Comparison of ENCODE assay signal across 8 cellular contexts in the genomic region with DNA sequence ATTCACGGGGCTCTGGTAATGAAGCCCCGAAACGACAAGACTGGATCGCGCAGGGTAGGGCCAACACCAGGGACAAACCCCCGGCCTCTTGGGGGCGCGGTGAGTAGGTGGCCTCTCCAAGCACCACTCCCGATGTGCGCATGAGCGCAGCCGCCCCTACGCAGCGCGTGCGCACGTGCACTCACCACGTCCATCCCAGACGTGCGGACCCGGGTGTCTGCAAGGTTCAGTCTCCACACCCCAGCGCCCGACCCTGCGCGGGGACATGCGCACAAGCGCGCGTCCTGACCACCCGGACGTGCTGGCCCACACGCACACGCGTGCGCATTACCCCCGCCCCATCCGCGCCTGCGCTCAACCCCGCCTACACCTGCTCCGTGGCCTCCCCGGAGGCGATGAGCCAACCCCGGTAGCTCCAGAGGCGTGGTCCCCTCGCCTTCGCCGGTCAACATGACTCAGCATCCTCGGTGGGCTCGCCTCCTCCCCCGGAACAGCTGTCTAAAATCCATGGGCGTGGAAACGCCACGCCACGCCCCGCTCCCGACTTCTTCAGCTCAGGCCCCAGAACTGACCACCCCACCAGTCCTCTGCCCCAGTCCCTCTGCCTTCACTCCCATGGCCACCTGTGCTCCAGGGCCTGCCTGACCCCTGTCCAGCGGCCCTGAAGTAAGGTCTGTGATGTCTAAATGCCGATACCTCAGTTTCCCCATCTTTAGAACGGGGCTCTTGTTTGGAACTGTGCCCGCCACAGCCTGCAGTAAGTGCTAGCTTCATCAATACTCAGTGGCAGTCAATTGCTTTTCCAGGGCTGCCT. TPM values are rescaled to one million over a fixed set of nuclear protein-coding genes. Genes with fewer than 3 reads are reported as not detected.
DNase-seq lines count a peak whose midpoint lies in the region; ATAC-seq and TF ChIP-seq lines count a peak whose summit lies in the region.

No MANE protein-coding gene starts in this region.

- H3K27me3 ChIP-seq in thymus (ENCODE audit: control insufficient read depth, insufficient read depth), result no peaks in the 10 kb centered on the region

- H3K9me3 ChIP-seq in thymus (ENCODE audit: control insufficient read depth), result no peaks in the 10 kb centered on the region

- peak overlapping the region; percentile 89 for H3K4me3 Mint-ChIP-seq in activated naive CD4-positive, alpha-beta T cell treated with anti-CD3 and anti-CD28 coated beads, Interleukin-2, amount 50 U/mL, for 24 hours
- peak overlapping the region; percentile 81 for H3K4me3 Mint-ChIP-seq in glutamatergic neuron (ENCODE audit: unreplicated experiment)
- H3K4me3 Mint-ChIP-seq in osteocyte (ENCODE audit: unreplicated experiment), result peak overlapping the region; percentile 75

- peak overlapping the region; percentile 98 for H3K27ac Mint-ChIP-seq in activated naive CD4-positive, alpha-beta T cell treated with anti-CD3 and anti-CD28 coated beads, Interleukin-2, amount 50 U/mL, for 24 hours
- peak overlapping the region; percentile 92 for H3K27ac Mint-ChIP-seq in glutamatergic neuron (ENCODE audit: unreplicated experiment)
- peak overlapping the region; percentile 91 for H3K27ac Mint-ChIP-seq in osteocyte (ENCODE audit: unreplicated experiment)

- H3K36me3 ChIP-seq in thymus (ENCODE audit: control insufficient read depth, insufficient read depth), result peaks cover 9% of the 10 kb centered on the region

- H3K4me1 ChIP-seq in thymus (ENCODE audit: control insufficient read depth, insufficient read depth, low read length), result peaks cover 13% of the 10 kb centered on the region

- TF ChIP-seq POLR2A in GM10847 (IDR thresholded peaks at IDR 0.05; ENCODE audit: extremely low read depth, insufficient read length), result peak; percentile 50
- peak; percentile 28 for TF ChIP-seq POLR2A in NB4 (IDR thresholded peaks at IDR 0.05; ENCODE audit: extremely low read depth, insufficient read length)

- 6% methylated on average over 61 of the region's 61 CpGs for WGBS in thymus

- DNase-seq in NB4 (ENCODE audit: low read depth) (peak; percentile 97), SK-N-DZ (ENCODE audit: low spot score) (peak; percentile 98), glutamatergic neuron (peak; percentile 96), osteocyte (ENCODE audit: extremely low spot score, unreplicated experiment) (peak; percentile 98)

- TF ChIP-seq CTCF in NB4 (IDR thresholded peaks at IDR 0.05; ENCODE audit: low read depth, low read length), result peak; percentile 55
- TF ChIP-seq CTCF in glutamatergic neuron (IDR thresholded peaks at IDR 0.05; ENCODE audit: partially characterized antibody, unreplicated experiment), result peak; percentile 30
- TF ChIP-seq CTCF in osteocyte (IDR thresholded peaks at IDR 0.05), result peak; percentile 64

- peak; percentile 89 for ATAC-seq in HG02588 (IDR thresholded peaks at IDR 0.05; ENCODE audit: unreplicated experiment)

- peak overlapping the region; percentile 57 for H3K4me3 ChIP-seq in NB4 (ENCODE audit: low read depth, low read length)
- H3K4me3 ChIP-seq in thymus (ENCODE audit: low read length), result peak overlapping the region; percentile 64

- H3K27me3 Mint-ChIP-seq in activated naive CD4-positive, alpha-beta T cell treated with anti-CD3 and anti-CD28 coated beads, Interleukin-2, amount 50 U/mL, for 24 hours, result no peaks in the 10 kb centered on the region
- H3K27me3 Mint-ChIP-seq in glutamatergic neuron (ENCODE audit: unreplicated experiment) (peaks cover 12% of the 10 kb centered on the region), osteocyte (ENCODE audit: unreplicated experiment) (no peaks in the 10 kb centered on the region)

- H3K9me3 Mint-ChIP-seq in activated naive CD4-positive, alpha-beta T cell treated with anti-CD3 and anti-CD28 coated beads, Interleukin-2, amount 50 U/mL, for 24 hours, result no peaks in the 10 kb centered on the region
- H3K9me3 Mint-ChIP-seq in glutamatergic neuron (ENCODE audit: unreplicated experiment) (peaks cover 4% of the 10 kb centered on the region), osteocyte (ENCODE audit: unreplicated experiment) (no peaks in the 10 kb centered on the region)

- peak overlapping the region; percentile 80 for H3K27ac ChIP-seq in thymus (ENCODE audit: low read depth)

- H3K4me1 Mint-ChIP-seq in activated naive CD4-positive, alpha-beta T cell treated with anti-CD3 and anti-CD28 coated beads, Interleukin-2, amount 50 U/mL, for 24 hours, result peaks cover 30% of the 10 kb centered on the region
- H3K4me1 Mint-ChIP-seq in glutamatergic neuron (ENCODE audit: low read depth, unreplicated experiment) (peaks cover 7% of the 10 kb centered on the region), osteocyte (ENCODE audit: unreplicated experiment) (peaks cover 21% of the 10 kb centered on the region)

- H3K36me3 Mint-ChIP-seq in activated naive CD4-positive, alpha-beta T cell treated with anti-CD3 and anti-CD28 coated beads, Interleukin-2, amount 50 U/mL, for 24 hours, result no peaks in the 10 kb centered on the region
- H3K36me3 Mint-ChIP-seq in glutamatergic neuron (ENCODE audit: unreplicated experiment) (no peaks in the 10 kb centered on the region), osteocyte (ENCODE audit: unreplicated experiment) (peaks cover 6% of the 10 kb centered on the region)

RNA-seq across cellular contexts. Expression of gene GPI, which starts 5.6 kb away (rescaled TPM):
- polyA plus RNA-seq in SK-N-DZ (2014; cell fraction: cytosol; rRNA removed), result 151 and 174 TPM in 2 replicates
- 90.8 and 155 TPM in 2 replicates for polyA plus RNA-seq in SK-N-DZ (2014; cell fraction: nucleus; rRNA removed)
- total RNA-seq in glutamatergic neuron (ENCODE audit: unreplicated experiment) (213 TPM), osteocyte (181 and 192 TPM in 2 replicates)
- polyA plus RNA-seq in thymus, result 90.1 TPM

RNA-seq across cellular contexts. Expression of gene PDCD2L, which starts 44.9 kb away (rescaled TPM):
- polyA plus RNA-seq in SK-N-DZ (2014; cell fraction: cytosol; rRNA removed), result 30.0 and 30.2 TPM in 2 replicates
- polyA plus RNA-seq in SK-N-DZ (2014; cell fraction: nucleus; rRNA removed), result 26.6 and 27.7 TPM in 2 replicates
- total RNA-seq in glutamatergic neuron (ENCODE audit: unreplicated experiment) (15.0 TPM), osteocyte (7.1 and 11.1 TPM in 2 replicates)
- 10.5 TPM for polyA plus RNA-seq in thymus

Comparison
In these comparisons a context has a peak if more than half of its experiments do, and no peak if none do; other contexts are left out.
1. Peak in every context shown above with its lines: DNase-seq, ATAC-seq, H3K4me3 ChIP-seq and H3K27ac ChIP-seq.